ENCODE assay signal across 1 cellular context in the genomic region with DNA sequence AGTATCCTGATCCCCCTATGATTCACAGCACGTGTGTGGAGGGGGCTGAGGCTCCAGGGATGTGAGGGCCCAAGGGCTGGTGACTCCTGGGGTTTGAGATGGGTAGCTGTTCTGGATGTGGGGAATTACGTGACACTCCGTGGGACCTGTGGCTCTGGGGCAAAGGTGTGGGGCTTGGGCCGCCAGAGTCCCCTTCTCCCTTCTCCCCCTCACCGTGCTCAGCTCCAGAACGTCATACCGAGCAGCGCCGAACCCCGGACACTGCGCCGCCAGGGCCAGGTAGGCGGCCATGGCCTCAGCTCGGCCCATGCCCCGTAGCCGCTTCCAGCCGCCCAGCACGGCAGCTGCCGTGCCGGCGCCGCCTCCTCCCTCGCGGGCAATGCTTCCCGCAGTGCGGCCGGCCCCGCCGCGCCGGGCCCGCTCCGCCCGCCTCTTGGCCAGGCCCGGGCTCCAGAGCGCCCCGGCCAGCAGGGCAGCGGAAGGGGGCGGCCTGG.
TF ChIP-seq lines count a peak whose summit lies in the region.

No MANE protein-coding gene starts in this region.

TF ChIP-seq in GM23338, 12 proteins besides CTCF, POLR2A, EP300 and RAD21 (continued from another document):
- TF ChIP-seq, protein P1, sequence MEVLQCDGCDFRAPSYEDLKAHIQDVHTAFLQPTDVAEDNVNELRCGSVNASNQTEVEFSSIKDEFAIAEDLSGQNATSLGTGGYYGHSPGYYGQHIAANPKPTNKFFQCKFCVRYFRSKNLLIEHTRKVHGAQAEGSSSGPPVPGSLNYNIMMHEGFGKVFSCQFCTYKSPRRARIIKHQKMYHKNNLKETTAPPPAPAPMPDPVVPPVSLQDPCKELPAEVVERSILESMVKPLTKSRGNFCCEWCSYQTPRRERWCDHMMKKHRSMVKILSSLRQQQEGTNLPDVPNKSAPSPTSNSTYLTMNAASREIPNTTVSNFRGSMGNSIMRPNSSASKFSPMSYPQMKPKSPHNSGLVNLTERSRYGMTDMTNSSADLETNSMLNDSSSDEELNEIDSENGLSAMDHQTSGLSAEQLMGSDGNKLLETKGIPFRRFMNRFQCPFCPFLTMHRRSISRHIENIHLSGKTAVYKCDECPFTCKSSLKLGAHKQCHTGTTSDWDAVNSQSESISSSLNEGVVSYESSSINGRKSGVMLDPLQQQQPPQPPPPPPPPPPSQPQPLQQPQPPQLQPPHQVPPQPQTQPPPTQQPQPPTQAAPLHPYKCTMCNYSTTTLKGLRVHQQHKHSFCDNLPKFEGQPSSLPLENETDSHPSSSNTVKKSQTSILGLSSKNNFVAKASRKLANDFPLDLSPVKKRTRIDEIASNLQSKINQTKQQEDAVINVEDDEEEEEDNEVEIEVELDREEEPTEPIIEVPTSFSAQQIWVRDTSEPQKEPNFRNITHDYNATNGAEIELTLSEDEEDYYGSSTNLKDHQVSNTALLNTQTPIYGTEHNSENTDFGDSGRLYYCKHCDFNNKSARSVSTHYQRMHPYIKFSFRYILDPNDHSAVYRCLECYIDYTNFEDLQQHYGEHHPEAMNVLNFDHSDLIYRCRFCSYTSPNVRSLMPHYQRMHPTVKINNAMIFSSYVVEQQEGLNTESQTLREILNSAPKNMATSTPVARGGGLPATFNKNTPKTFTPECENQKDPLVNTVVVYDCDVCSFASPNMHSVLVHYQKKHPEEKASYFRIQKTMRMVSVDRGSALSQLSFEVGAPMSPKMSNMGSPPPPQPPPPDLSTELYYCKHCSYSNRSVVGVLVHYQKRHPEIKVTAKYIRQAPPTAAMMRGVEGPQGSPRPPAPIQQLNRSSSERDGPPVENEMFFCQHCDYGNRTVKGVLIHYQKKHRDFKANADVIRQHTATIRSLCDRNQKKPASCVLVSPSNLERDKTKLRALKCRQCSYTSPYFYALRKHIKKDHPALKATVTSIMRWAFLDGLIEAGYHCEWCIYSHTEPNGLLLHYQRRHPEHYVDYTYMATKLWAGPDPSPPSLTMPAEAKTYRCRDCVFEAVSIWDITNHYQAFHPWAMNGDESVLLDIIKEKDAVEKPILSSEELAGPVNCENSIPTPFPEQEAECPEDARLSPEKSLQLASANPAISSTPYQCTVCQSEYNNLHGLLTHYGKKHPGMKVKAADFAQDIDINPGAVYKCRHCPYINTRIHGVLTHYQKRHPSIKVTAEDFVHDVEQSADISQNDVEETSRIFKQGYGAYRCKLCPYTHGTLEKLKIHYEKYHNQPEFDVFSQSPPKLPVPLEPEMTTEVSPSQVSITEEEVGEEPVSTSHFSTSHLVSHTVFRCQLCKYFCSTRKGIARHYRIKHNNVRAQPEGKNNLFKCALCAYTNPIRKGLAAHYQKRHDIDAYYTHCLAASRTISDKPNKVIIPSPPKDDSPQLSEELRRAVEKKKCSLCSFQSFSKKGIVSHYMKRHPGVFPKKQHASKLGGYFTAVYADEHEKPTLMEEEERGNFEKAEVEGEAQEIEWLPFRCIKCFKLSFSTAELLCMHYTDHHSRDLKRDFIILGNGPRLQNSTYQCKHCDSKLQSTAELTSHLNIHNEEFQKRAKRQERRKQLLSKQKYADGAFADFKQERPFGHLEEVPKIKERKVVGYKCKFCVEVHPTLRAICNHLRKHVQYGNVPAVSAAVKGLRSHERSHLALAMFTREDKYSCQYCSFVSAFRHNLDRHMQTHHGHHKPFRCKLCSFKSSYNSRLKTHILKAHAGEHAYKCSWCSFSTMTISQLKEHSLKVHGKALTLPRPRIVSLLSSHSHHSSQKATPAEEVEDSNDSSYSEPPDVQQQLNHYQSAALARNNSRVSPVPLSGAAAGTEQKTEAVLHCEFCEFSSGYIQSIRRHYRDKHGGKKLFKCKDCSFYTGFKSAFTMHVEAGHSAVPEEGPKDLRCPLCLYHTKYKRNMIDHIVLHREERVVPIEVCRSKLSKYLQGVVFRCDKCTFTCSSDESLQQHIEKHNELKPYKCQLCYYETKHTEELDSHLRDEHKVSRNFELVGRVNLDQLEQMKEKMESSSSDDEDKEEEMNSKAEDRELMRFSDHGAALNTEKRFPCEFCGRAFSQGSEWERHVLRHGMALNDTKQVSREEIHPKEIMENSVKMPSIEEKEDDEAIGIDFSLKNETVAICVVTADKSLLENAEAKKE (CRISPR knock-in tag; IDR thresholded peaks at IDR 0.05) = no peak
- TF ChIP-seq ZNF331 (CRISPR knock-in tag; IDR thresholded peaks at IDR 0.05; ENCODE audit: low read depth) = no peak
- TF ChIP-seq CREB1 (CRISPR knock-in tag; IDR thresholded peaks at IDR 0.05; ENCODE audit: low read depth) = no peak
